Comparison of ENCODE assay signal across 1 cellular context in genomic region chr14:77507762-77508161, GRCh38.
TF ChIP-seq lines count a peak whose summit lies in the region.

No MANE protein-coding gene starts in this region.

TF ChIP-seq in IMR-90, 13 proteins besides CTCF, POLR2A, EP300 and RAD21 (continued from another document):
- TF ChIP-seq BHLHE40 (IDR thresholded peaks at IDR 0.05; ENCODE audit: low read depth, low read length): no peak
- no peak for TF ChIP-seq NFE2L2 (IDR thresholded peaks at IDR 0.05; ENCODE audit: low read depth, low read length)
- TF ChIP-seq MAZ (IDR thresholded peaks at IDR 0.05; ENCODE audit: borderline replicate concordance, low read depth, low read length): no peak
- no peak for TF ChIP-seq RFX5 (IDR thresholded peaks at IDR 0.05; ENCODE audit: low read depth, low read length)
- no peak for TF ChIP-seq MXI1 (IDR thresholded peaks at IDR 0.05; ENCODE audit: borderline replicate concordance, low read depth, low read length)
- TF ChIP-seq FOS (IDR thresholded peaks at IDR 0.05; ENCODE audit: low read depth, low read length): no peak
